In genomic region chrX:116384406-116384805, GRCh38 we compare ENCODE assay signal across 19 cellular contexts. TPM values are rescaled to one million over a fixed set of nuclear protein-coding genes. Genes with fewer than 3 reads are reported as not detected.
"Had no signal": no experiment of that assay in that cellular context is flagged by ENCODE, and none has a peak within 500 bp of the region (broad histone marks: within the 10 kb centered on the region; RNA-seq: fewer than 3 reads in every experiment).

No MANE protein-coding gene starts in this region.

- H3K27me3 ChIP-seq: gastrocnemius medialis, heart right ventricle, left lung, tibial artery had no signal

- DNase-seq: activated CD4-positive, alpha-beta T cell treated with anti-CD3 and anti-CD28 coated beads, Interleukin-2, amount 10 ng/mL, durations not matched to agents 7 days and 5 days; activated CD4-positive, CD25-positive, alpha-beta regulatory T cell; activated CD8-positive, alpha-beta memory T cell treated with anti-CD3 and anti-CD28 coated beads, Interleukin-2, amount 50 U/mL, for 48 hours; activated naive CD8-positive, alpha-beta T cell treated with anti-CD3 and anti-CD28 coated beads, Interleukin-2, amount 10 ng/mL, durations not matched to agents 7 days and 5 days; anterior cingulate cortex; gastrocnemius medialis; heart right ventricle; islet precursor cell; left lung; mesenchymal stem cell; natural killer cell; stimulated activated CD4-positive, alpha-beta T cell treated with anti-CD3 and anti-CD28 coated beads, Interleukin-15, amount 100 ng/mL, for 24 hours; stimulated activated CD4-positive, alpha-beta T cell treated with anti-CD3 and anti-CD28 coated beads, Interleukin-4, amount 100 ng/mL, for 1 hour; stimulated activated naive B cell treated with anti-CD40 and anti-IgM and Interleukin-4, amounts not matched to agents 10 μg/mL and 1 μg/mL and 100 μg/mL, for 72 hours; SW 1271; tibial artery had no signal

- H3K27ac ChIP-seq: gastrocnemius medialis, heart right ventricle, left lung, tibial artery had no signal

- H3K4me1 ChIP-seq: gastrocnemius medialis, heart right ventricle, left lung, tibial artery had no signal

- ATAC-seq: gastrocnemius medialis; left lung; natural killer cell; stimulated activated naive B cell treated with anti-CD40 and anti-IgM and Interleukin-4, amounts not matched to agents 10 μg/mL and 1 μg/mL and 100 μg/mL, for 72 hours had no signal

- H3K9me3 ChIP-seq: gastrocnemius medialis, heart right ventricle, left lung, tibial artery had no signal

- H3K4me3 ChIP-seq: gastrocnemius medialis, heart right ventricle, left lung, tibial artery had no signal

- H3K36me3 ChIP-seq: gastrocnemius medialis, heart right ventricle, left lung, tibial artery had no signal

RNA-seq across cellular contexts. Expression of gene SLC6A14, which starts 52.0 kb away (rescaled TPM):
- total RNA-seq: activated CD4-positive, alpha-beta T cell treated with anti-CD3 and anti-CD28 coated beads, Interleukin-2, amount 10 ng/mL, durations not matched to agents 7 days and 5 days; activated naive CD8-positive, alpha-beta T cell treated with anti-CD3 and anti-CD28 coated beads, Interleukin-2, amount 10 ng/mL, durations not matched to agents 7 days and 5 days; gastrocnemius medialis; heart right ventricle; natural killer cell; skeletal muscle tissue; subcutaneous adipose tissue; T-helper 2 cell treated with Interferon-gamma antibody and Interleukin-4, amounts not matched to agents 100 ng/mL and 5 ng/mL, for 36 hours had no signal
